ENCODE assay signal across 12 cellular contexts in genomic region chr11:128346808-128347207, GRCh38.
A peak's percentile ranks its signal among the peaks of the same experiment; 100 is the strongest.
DNase-seq lines count a peak whose midpoint lies in the region; ATAC-seq, FAIRE-seq and TF ChIP-seq lines count a peak whose summit lies in the region.
"Had no signal": no experiment of that assay in that cellular context is flagged by ENCODE, and none has a peak within 500 bp of the region (broad histone marks: within the 10 kb centered on the region; RNA-seq: fewer than 3 reads in every experiment).

No MANE protein-coding gene starts in this region.

- H3K4me3 Mint-ChIP-seq in astrocyte (ENCODE audit: unreplicated experiment) = no peak overlapping the region
- H3K4me3 Mint-ChIP-seq in naive thymus-derived CD4-positive, alpha-beta T cell = no peak overlapping the region

- POLR2A ChIA-PET in naive thymus-derived CD4-positive, alpha-beta T cell (lab: Charles Lee) = interaction anchor here (0.7 to 2.6 kb wide), 10 partner anchors 10 to 297 kb away, joined by 3 to 7 read pairs (median 4); no protein-coding TSS in a partner anchor

- no peaks in the 10 kb centered on the region for H3K79me2 ChIP-seq in astrocyte (ENCODE audit: insufficient read depth, low read length)

- H3K27ac ChIP-seq in astrocyte (ENCODE audit: low read depth, low read length) = no peak overlapping the region
- no peak overlapping the region for H3K27ac ChIP-seq in naive thymus-derived CD4-positive, alpha-beta T cell (ENCODE audit: low read depth, low read length)

- no peak overlapping the region for H3K4me3 ChIP-seq in astrocyte (ENCODE audit: insufficient read depth, low read depth, low read length)
- H3K4me3 ChIP-seq in naive thymus-derived CD4-positive, alpha-beta T cell (ENCODE audit: low read length) = no peak overlapping the region
- H3K4me3 ChIP-seq: GM12878 had no signal

- H3K36me3 Mint-ChIP-seq in astrocyte (ENCODE audit: low read depth, unreplicated experiment) = no peaks in the 10 kb centered on the region
- peaks cover 0 to 16% (median 4%) of the 10 kb centered on the region in 5 donors for H3K36me3 Mint-ChIP-seq in naive thymus-derived CD4-positive, alpha-beta T cell

- H2AFZ ChIP-seq in astrocyte (ENCODE audit: low read depth, low read length) = no peak overlapping the region

- intact Hi-C loops in naive thymus-derived CD4-positive, alpha-beta T cell (cut with micrococcal nuclease) = no loop called here

- H3K4me2 ChIP-seq in astrocyte (ENCODE audit: low read length) = no peak overlapping the region

- CTCF ChIA-PET in naive thymus-derived CD4-positive, alpha-beta T cell (lab: Charles Lee) = interaction anchor here (0.7 to 1.1 kb wide), 2 partner anchors 13 to 158 kb away, joined by 3 to 5 read pairs; no protein-coding TSS in a partner anchor

- DNase-seq in DMS53 treated with DMSO at 0.1 percent for 48 hours (lab: John Stamatoyannopoulos, UW; ENCODE audit: unreplicated experiment) (peak; percentile 46), HT-29 (ENCODE audit: low spot score) (peak; percentile 16), astrocyte (ENCODE audit: low read depth) (peak; percentile 88), GOT3 (lab: John Stamatoyannopoulos, UW) (no peak), NCI-H2227 (lab: John Stamatoyannopoulos, UW; ENCODE audit: unreplicated experiment) (no peak)
- DNase-seq in naive thymus-derived CD4-positive, alpha-beta T cell = no peak
- DNase-seq: activated CD4-positive, CD25-positive, alpha-beta regulatory T cell treated with anti-CD3 and anti-CD28 coated beads, Interleukin-2, amount 50 U/mL, for 72 hours; anterior cingulate cortex; NCI-H510A treated with DMSO at 0.1 percent for 48 hours had no signal

- H3K9me3 ChIP-seq in astrocyte (ENCODE audit: insufficient read depth, low read depth, low read length) = no peaks in the 10 kb centered on the region
- H3K9me3 ChIP-seq in naive thymus-derived CD4-positive, alpha-beta T cell (ENCODE audit: control insufficient read depth in 2 of 3, low read length in 3 of 3) = no peaks in the 10 kb centered on the region

- peaks cover 18% of the 10 kb centered on the region for H3K4me1 ChIP-seq in astrocyte (ENCODE audit: insufficient read depth, low read length)
- H3K4me1 ChIP-seq in naive thymus-derived CD4-positive, alpha-beta T cell (ENCODE audit: control insufficient read depth in 2 of 2, insufficient read depth in 2 of 2, low read length in 2 of 2) = peaks cover 47 to 62% of the 10 kb centered on the region in 2 donors

- H3K27me3 ChIP-seq in astrocyte (ENCODE audit: insufficient read depth, low read length) = no peaks in the 10 kb centered on the region
- no peaks in the 10 kb centered on the region for H3K27me3 ChIP-seq in naive thymus-derived CD4-positive, alpha-beta T cell (ENCODE audit: control insufficient read depth in 2 of 2, insufficient read depth in 2 of 2, low read length in 2 of 2)

- peaks cover 13% of the 10 kb centered on the region for H3K4me1 Mint-ChIP-seq in astrocyte (ENCODE audit: low read depth, unreplicated experiment)
- H3K4me1 Mint-ChIP-seq in naive thymus-derived CD4-positive, alpha-beta T cell = peaks cover 40 to 97% (median 91%) of the 10 kb centered on the region in 7 donors

- no peaks in the 10 kb centered on the region for H4K20me1 ChIP-seq in astrocyte (ENCODE audit: insufficient read depth, low read length)

- H3K9ac ChIP-seq in astrocyte (ENCODE audit: low read length) = no peak overlapping the region

- no peaks in the 10 kb centered on the region for H3K36me3 ChIP-seq in astrocyte (ENCODE audit: insufficient read depth, low read length)
- no peaks in the 10 kb centered on the region for H3K36me3 ChIP-seq in naive thymus-derived CD4-positive, alpha-beta T cell (ENCODE audit: control insufficient read depth in 2 of 3, insufficient read depth in 3 of 3, low read length in 3 of 3)

- TF ChIP-seq CTCF in astrocyte (IDR thresholded peaks at IDR 0.05; ENCODE audit: insufficient read depth, low read depth, low read length) = no peak

- H3K27ac Mint-ChIP-seq in astrocyte (ENCODE audit: unreplicated experiment) = no peak overlapping the region
- H3K27ac Mint-ChIP-seq in naive thymus-derived CD4-positive, alpha-beta T cell = peak overlapping the region in 5 of 9 donors; percentile 13 to 99 (median 59)

- peak; percentile 41 for FAIRE-seq in astrocyte (lab: Jason Lieb, UNC)
- FAIRE-seq: endometrium, GM12878 had no signal

- ATAC-seq in naive thymus-derived CD4-positive, alpha-beta T cell = no peak
- no peak for ATAC-seq in HG02981 (IDR thresholded peaks at IDR 0.05; ENCODE audit: unreplicated experiment)
- ATAC-seq: GM12878 had no signal

- H3K9me3 Mint-ChIP-seq in astrocyte (ENCODE audit: unreplicated experiment) = no peaks in the 10 kb centered on the region
- peaks cover 0 to 7% (median 0%) of the 10 kb centered on the region in 11 donors for H3K9me3 Mint-ChIP-seq in naive thymus-derived CD4-positive, alpha-beta T cell

- H3K27me3 Mint-ChIP-seq in astrocyte (ENCODE audit: low read depth, unreplicated experiment) = no peaks in the 10 kb centered on the region
- H3K27me3 Mint-ChIP-seq in naive thymus-derived CD4-positive, alpha-beta T cell = no peaks in the 10 kb centered on the region

Comparison
In these comparisons a context has a peak if more than half of its experiments do, and no peak if none do; other contexts are left out.
1. DNase-seq: peak in DMS53 treated with DMSO at 0.1 percent for 48 hours (single experiment), HT-29 (single experiment) and astrocyte (single experiment); none in naive thymus-derived CD4-positive, alpha-beta T cell (0 of 9), GOT3 (single experiment) and NCI-H2227 (single experiment).